Comparison of ENCODE assay signal across 14 cellular contexts in the genomic region with DNA sequence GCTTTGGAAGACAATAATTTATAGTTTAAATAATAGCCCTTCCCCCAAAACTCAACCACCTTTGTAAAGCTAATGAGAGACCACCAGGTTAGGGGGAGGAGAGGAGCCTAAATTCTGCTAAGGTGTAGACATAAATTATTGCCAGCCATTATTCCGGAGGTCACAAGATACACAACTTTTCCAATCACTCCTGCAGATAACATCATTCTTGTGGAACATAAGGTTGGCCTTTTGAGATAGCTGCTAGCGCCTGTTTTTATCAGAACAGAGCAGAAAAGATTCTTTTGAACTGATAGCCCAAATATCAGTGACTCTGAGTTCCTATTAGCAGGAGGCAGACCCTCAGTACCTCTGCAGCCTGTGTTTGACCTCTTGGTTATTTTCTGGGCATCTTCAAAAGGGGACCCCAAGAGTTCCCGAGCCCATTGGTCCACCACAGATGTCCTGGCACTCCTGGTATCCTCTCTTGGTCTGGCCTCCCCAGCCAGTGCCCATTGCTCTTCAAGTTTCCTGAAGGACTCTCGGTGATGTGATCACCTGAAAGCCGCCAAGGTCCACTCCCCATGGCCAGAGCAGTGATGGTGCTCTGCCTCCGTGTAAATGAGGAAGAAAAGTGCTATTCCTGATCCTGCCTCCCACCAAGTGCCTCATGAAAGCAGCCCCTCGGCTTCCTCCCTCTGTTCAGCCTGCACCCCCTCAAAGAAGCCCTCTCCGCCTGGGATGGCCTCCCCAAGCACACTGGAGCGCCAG. TPM values are rescaled to one million over a fixed set of nuclear protein-coding genes. Genes with fewer than 3 reads are reported as not detected.
DNase-seq lines count a peak whose midpoint lies in the region; ATAC-seq and TF ChIP-seq lines count a peak whose summit lies in the region.
"Had no signal": no experiment of that assay in that cellular context is flagged by ENCODE, and none has a peak within 500 bp of the region (broad histone marks: within the 10 kb centered on the region; RNA-seq: fewer than 3 reads in every experiment).

No MANE protein-coding gene starts in this region.

- H2BK12ac ChIP-seq in mesenchymal stem cell (ENCODE audit: low read length in 2 of 2), result peak overlapping the region in 1 of 2 experiments; percentile 45

- peak; percentile 66 for DNase-seq in cardiac septum (ENCODE audit: low spot score)
- no peak for DNase-seq in right cardiac atrium
- DNase-seq in RWPE1 (ENCODE audit: low spot score), result no peak
- no peak for DNase-seq in mesenchymal stem cell
- DNase-seq in NCI-H524 treated with DMSO at 0.1 percent for 48 hours (lab: John Stamatoyannopoulos, UW), result no peak
- DNase-seq: 8988T; CD8-positive, alpha-beta T cell; DMS 273 treated with DMSO at 0.1 percent for 48 hours; DMS53; DND-41 had no signal

- H3K4me3 ChIP-seq in right cardiac atrium (ENCODE audit: low read length), result no peak overlapping the region
- no peak overlapping the region for H3K4me3 ChIP-seq in mesenchymal stem cell (ENCODE audit: insufficient read depth in 1 of 2, low read depth in 1 of 2, low read length in 2 of 2)
- H3K4me3 ChIP-seq: BLaER1 treated with 17β-estradiol and CSF1 and Interleukin-3, amounts not matched to agents 10 nM and 100 nM; HAP-1 had no signal

- H2BK5ac ChIP-seq in mesenchymal stem cell (ENCODE audit: low read depth, low read length, poor library complexity, severe bottlenecking), result no peak overlapping the region

- H3K27ac ChIP-seq in right cardiac atrium (ENCODE audit: low read length) (no peak overlapping the region), RWPE1 (peak overlapping the region; percentile 94), mesenchymal stem cell (ENCODE audit: low read length, poor library complexity, severe bottlenecking) (no peak overlapping the region)
- H3K27ac ChIP-seq: BLaER1 treated with 17β-estradiol and CSF1 and Interleukin-3, amounts not matched to agents 10 nM and 100 nM had no signal

- no peak overlapping the region for H3K14ac ChIP-seq in mesenchymal stem cell (ENCODE audit: low read length in 2 of 2)

- ATAC-seq in right cardiac atrium, result no peak
- ATAC-seq in HG02870 (IDR thresholded peaks at IDR 0.05; ENCODE audit: unreplicated experiment), result no peak
- no peak for ATAC-seq in HG02642 (IDR thresholded peaks at IDR 0.05; ENCODE audit: poor library complexity, unreplicated experiment)
- ATAC-seq: CD8-positive, alpha-beta T cell had no signal

- no peak overlapping the region for H3K23ac ChIP-seq in mesenchymal stem cell (ENCODE audit: low read length in 2 of 2)

- no peak overlapping the region for H3K4ac ChIP-seq in mesenchymal stem cell (ENCODE audit: low read depth in 1 of 2, low read length in 2 of 2)

- H3K27me3 ChIP-seq in right cardiac atrium (ENCODE audit: control insufficient read depth, insufficient read depth) (no peaks in the 10 kb centered on the region), mesenchymal stem cell (ENCODE audit: control insufficient read depth in 1 of 2, insufficient read depth in 1 of 2, low read length in 2 of 2) (no peaks in the 10 kb centered on the region)
- H3K27me3 ChIP-seq: BLaER1 treated with 17β-estradiol and CSF1 and Interleukin-3, amounts not matched to agents 10 nM and 100 nM had no signal

- H3K4me2 ChIP-seq in mesenchymal stem cell (ENCODE audit: low read length, poor library complexity, severe bottlenecking), result no peak overlapping the region
- H3K4me2 ChIP-seq: BLaER1 treated with 17β-estradiol and CSF1 and Interleukin-3, amounts not matched to agents 10 nM and 100 nM had no signal

- H4K8ac ChIP-seq in mesenchymal stem cell (ENCODE audit: low read length), result no peak overlapping the region

- TF ChIP-seq CTCF in RWPE1 (conservative IDR thresholded peaks at IDR 0.05; ENCODE audit: low read depth), result no peak

- no peaks in the 10 kb centered on the region for H3K9me3 ChIP-seq in right cardiac atrium (ENCODE audit: control insufficient read depth, low read length)
- no peaks in the 10 kb centered on the region for H3K9me3 ChIP-seq in mesenchymal stem cell (ENCODE audit: control insufficient read depth, low read length)
- H3K9me3 ChIP-seq: HAP-1 had no signal

- WGBS in right cardiac atrium, result 90% methylated on average over 9 of the region's 9 CpGs
- 97% methylated on average over 9 of the region's 9 CpGs for WGBS in mesenchymal stem cell

- intact Hi-C loops in cardiac septum (cut with DNase I) (no loop called here), right cardiac atrium (cut with DNase I) (loop anchor here in 1 of 4 donors (5.0 kb wide), 1 partner anchor 73 kb away; no protein-coding TSS in a partner anchor)

- peak overlapping the region; percentile 83 for H2AK5ac ChIP-seq in mesenchymal stem cell (ENCODE audit: low read length, severe bottlenecking)

- no peak overlapping the region for H3K9ac ChIP-seq in mesenchymal stem cell (ENCODE audit: low read length)
- H3K9ac ChIP-seq: BLaER1 treated with 17β-estradiol and CSF1 and Interleukin-3, amounts not matched to agents 10 nM and 100 nM had no signal

- CTCF ChIA-PET in RWPE1 (lab: Yijun Ruan, JAX), result interaction anchor here (0.5 to 0.6 kb wide), 2 partner anchors 102 to 202 kb away, joined by 3 to 4 read pairs; no protein-coding TSS in a partner anchor

- H3K36me3 ChIP-seq in mesenchymal stem cell (ENCODE audit: control insufficient read depth in 1 of 2, insufficient read depth in 2 of 2, low read depth in 1 of 2, low read length in 2 of 2), result no peaks in the 10 kb centered on the region
- H3K36me3 ChIP-seq: BLaER1 treated with 17β-estradiol and CSF1 and Interleukin-3, amounts not matched to agents 10 nM and 100 nM; HAP-1 had no signal

- peak overlapping the region; percentile 56 for H2BK15ac ChIP-seq in mesenchymal stem cell (ENCODE audit: low read depth, poor library complexity, severe bottlenecking)

- H3K18ac ChIP-seq in mesenchymal stem cell (ENCODE audit: low read depth in 1 of 2, low read length in 2 of 2), result peak overlapping the region in 1 of 2 experiments; percentile 63

- peaks cover 5% of the 10 kb centered on the region for H3K79me1 ChIP-seq in mesenchymal stem cell (replicated peaks; ENCODE audit: low read length, poor library complexity, severe bottlenecking)

- H3K4me1 ChIP-seq in right cardiac atrium (ENCODE audit: control insufficient read depth, insufficient read depth, low read length) (peaks cover 4% of the 10 kb centered on the region), mesenchymal stem cell (ENCODE audit: control insufficient read depth, insufficient read depth, low read depth, low read length) (peaks cover 30% of the 10 kb centered on the region)
- H3K4me1 ChIP-seq: BLaER1 treated with 17β-estradiol and CSF1 and Interleukin-3, amounts not matched to agents 10 nM and 100 nM had no signal

- peak overlapping the region; percentile 43 for H4K91ac ChIP-seq in mesenchymal stem cell (ENCODE audit: low read length)

- H2AFZ ChIP-seq in mesenchymal stem cell (ENCODE audit: low read depth, low read length), result no peak overlapping the region

- no peak overlapping the region for H2BK120ac ChIP-seq in mesenchymal stem cell (ENCODE audit: low read depth, low read length)

- POLR2A ChIA-PET in RWPE1 (lab: Yijun Ruan, JAX; ENCODE audit: low non-redundant PET), result no interaction called here

RNA-seq across cellular contexts. Expression of a gene that starts 38.5 kb away (rescaled TPM):
- total RNA-seq in cardiac septum (134 TPM), right cardiac atrium (100 to 1,000 TPM; 178 to 208 (median 191) TPM)
- 224 TPM for polyA plus RNA-seq in right cardiac atrium
- 425 TPM for polyA plus RNA-seq in mesenchymal stem cell (2013, experiment 1 of 2)
- polyA plus RNA-seq in mesenchymal stem cell (2013, experiment 2 of 2), result 455 TPM
